In the genomic region with DNA sequence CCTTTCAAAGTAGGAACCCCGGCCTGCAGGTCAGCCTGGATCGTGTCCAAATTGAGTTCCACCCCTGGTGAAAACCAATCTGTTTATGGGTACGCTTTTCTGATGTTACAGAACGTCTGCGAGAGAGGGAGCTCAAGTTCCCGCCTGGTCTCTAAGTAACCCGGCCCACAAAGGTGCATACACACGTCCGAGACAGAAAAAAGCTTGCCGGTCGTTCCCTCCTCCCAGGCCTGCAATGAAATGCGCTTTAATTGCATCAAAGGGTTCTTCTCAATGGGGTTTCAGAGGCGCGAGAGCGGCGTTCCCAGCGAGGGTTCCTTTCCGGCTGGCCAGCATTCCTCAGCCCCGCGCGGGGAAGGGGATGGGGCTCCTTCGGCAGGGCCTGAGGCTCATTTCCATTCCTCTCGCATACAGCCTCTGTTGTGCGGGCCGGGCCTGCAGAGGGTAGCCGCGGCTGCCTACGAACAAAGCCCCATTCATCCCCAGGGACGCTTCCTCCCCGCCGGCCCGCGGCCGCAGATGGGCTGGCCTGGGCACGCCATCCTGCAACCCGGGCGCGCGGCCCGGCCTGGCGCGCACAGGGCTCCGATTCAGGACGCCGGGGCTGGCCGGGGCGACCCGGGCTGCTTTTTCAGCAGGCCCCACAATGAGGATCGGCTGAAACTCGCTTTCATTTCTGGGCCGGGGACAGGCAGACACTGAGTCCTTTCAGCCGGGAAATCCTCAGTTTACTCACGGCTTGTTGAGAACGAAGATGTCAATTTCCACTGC, we compare ENCODE assay signal across 2 cellular contexts.
TF ChIP-seq lines count a peak whose summit lies in the region.

No MANE protein-coding gene starts in this region.

TF ChIP-seq in HEK293, 187 proteins besides CTCF, POLR2A, EP300 and RAD21 (continued from another document and continues in another):
- no peak for TF ChIP-seq PRDM4 (tag by site-specific recombination; IDR thresholded peaks at IDR 0.05)
- no peak for TF ChIP-seq ZNF645 (tag by site-specific recombination; IDR thresholded peaks at IDR 0.05)
- TF ChIP-seq ZNF169 (tag by site-specific recombination; IDR thresholded peaks at IDR 0.05), result no peak
- TF ChIP-seq ZSCAN18 (tag by site-specific recombination; IDR thresholded peaks at IDR 0.05), result no peak
- peak; percentile 77 for TF ChIP-seq ZNF366 (tag by site-specific recombination; conservative IDR thresholded peaks at IDR 0.05)
- peak; percentile 52 for TF ChIP-seq ZBTB8A (tag by site-specific recombination; IDR thresholded peaks at IDR 0.05)
- TF ChIP-seq PRDM2 (tag by site-specific recombination; IDR thresholded peaks at IDR 0.05; ENCODE audit: borderline replicate concordance), result no peak

TF ChIP-seq in WTC11, 78 proteins besides CTCF, POLR2A, EP300 and RAD21 (continued from another document):
- TF ChIP-seq ZSCAN18 (CRISPR knock-in tag; IDR thresholded peaks at IDR 0.05), result no peak
- no peak for TF ChIP-seq ESRRA (CRISPR knock-in tag; IDR thresholded peaks at IDR 0.05; ENCODE audit: borderline replicate concordance)
- TF ChIP-seq, protein P1, sequence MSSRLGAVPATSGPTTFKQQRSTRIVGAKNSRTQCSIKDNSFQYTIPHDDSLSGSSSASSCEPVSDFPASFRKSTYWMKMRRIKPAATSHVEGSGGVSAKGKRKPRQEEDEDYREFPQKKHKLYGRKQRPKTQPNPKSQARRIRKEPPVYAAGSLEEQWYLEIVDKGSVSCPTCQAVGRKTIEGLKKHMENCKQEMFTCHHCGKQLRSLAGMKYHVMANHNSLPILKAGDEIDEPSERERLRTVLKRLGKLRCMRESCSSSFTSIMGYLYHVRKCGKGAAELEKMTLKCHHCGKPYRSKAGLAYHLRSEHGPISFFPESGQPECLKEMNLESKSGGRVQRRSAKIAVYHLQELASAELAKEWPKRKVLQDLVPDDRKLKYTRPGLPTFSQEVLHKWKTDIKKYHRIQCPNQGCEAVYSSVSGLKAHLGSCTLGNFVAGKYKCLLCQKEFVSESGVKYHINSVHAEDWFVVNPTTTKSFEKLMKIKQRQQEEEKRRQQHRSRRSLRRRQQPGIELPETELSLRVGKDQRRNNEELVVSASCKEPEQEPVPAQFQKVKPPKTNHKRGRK (CRISPR knock-in tag; IDR thresholded peaks at IDR 0.05; ENCODE audit: borderline replicate concordance), result no peak
- TF ChIP-seq, protein P2, sequence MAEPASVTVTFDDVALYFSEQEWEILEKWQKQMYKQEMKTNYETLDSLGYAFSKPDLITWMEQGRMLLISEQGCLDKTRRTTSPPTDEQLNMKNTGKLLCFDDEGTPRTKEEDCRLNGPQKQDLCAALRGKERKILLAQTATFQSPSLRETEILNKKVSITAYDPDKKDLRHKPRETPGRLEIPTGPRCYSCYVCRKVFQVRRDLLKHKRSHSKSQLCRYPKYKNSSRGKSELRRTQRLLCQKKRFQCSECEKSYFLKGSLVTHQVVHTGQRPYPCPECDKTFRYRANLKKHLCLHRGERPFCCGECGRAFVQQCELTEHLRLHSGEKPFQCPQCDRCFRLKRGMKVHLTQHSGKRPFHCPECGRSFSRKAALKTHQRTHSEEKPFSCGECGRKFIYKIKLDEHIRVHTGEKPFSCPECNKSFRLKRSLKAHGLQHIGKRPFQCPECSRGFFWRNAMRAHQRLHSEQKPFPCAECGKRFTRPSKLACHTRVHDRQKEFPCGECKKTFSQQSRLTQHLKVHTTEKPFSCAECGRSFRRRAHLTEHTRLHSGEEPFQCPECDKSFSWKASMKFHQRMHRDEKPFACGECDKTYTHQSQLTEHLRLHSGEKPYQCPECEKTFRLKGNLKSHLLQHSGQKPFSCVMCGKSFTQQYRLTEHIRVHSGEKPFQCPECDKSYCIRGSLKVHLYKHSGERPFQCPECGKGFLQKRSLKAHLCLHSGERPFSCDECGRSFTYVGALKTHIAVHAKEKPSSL (CRISPR knock-in tag; conservative IDR thresholded peaks at IDR 0.05), result no peak
- TF ChIP-seq ELF4 (CRISPR knock-in tag; IDR thresholded peaks at IDR 0.05; ENCODE audit: low read depth), result no peak
- TF ChIP-seq IRF1 (CRISPR knock-in tag; IDR thresholded peaks at IDR 0.05), result no peak
- TF ChIP-seq ZNF671 (CRISPR knock-in tag; IDR thresholded peaks at IDR 0.05), result no peak
- TF ChIP-seq, protein P3, sequence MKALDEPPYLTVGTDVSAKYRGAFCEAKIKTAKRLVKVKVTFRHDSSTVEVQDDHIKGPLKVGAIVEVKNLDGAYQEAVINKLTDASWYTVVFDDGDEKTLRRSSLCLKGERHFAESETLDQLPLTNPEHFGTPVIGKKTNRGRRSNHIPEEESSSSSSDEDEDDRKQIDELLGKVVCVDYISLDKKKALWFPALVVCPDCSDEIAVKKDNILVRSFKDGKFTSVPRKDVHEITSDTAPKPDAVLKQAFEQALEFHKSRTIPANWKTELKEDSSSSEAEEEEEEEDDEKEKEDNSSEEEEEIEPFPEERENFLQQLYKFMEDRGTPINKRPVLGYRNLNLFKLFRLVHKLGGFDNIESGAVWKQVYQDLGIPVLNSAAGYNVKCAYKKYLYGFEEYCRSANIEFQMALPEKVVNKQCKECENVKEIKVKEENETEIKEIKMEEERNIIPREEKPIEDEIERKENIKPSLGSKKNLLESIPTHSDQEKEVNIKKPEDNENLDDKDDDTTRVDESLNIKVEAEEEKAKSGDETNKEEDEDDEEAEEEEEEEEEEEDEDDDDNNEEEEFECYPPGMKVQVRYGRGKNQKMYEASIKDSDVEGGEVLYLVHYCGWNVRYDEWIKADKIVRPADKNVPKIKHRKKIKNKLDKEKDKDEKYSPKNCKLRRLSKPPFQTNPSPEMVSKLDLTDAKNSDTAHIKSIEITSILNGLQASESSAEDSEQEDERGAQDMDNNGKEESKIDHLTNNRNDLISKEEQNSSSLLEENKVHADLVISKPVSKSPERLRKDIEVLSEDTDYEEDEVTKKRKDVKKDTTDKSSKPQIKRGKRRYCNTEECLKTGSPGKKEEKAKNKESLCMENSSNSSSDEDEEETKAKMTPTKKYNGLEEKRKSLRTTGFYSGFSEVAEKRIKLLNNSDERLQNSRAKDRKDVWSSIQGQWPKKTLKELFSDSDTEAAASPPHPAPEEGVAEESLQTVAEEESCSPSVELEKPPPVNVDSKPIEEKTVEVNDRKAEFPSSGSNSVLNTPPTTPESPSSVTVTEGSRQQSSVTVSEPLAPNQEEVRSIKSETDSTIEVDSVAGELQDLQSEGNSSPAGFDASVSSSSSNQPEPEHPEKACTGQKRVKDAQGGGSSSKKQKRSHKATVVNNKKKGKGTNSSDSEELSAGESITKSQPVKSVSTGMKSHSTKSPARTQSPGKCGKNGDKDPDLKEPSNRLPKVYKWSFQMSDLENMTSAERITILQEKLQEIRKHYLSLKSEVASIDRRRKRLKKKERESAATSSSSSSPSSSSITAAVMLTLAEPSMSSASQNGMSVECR (CRISPR knock-in tag; IDR thresholded peaks at IDR 0.05; ENCODE audit: borderline replicate concordance), result no peak
- TF ChIP-seq FOXJ3 (CRISPR knock-in tag; IDR thresholded peaks at IDR 0.05; ENCODE audit: borderline replicate concordance), result no peak
- no peak for TF ChIP-seq SMAD3 (CRISPR knock-in tag; IDR thresholded peaks at IDR 0.05; ENCODE audit: borderline replicate concordance)
- TF ChIP-seq NR1H2 (CRISPR knock-in tag; IDR thresholded peaks at IDR 0.05), result no peak
- TF ChIP-seq RORB (CRISPR knock-in tag; IDR thresholded peaks at IDR 0.05), result no peak
- TF ChIP-seq ETV6 (CRISPR knock-in tag; IDR thresholded peaks at IDR 0.05), result peak; percentile 45; the same call in 1 of the 2 replicates
- no peak for TF ChIP-seq JUN (CRISPR knock-in tag; IDR thresholded peaks at IDR 0.05)
- no peak for TF ChIP-seq NFYB (CRISPR knock-in tag; conservative IDR thresholded peaks at IDR 0.05; ENCODE audit: low read depth)
- TF ChIP-seq CBFB (CRISPR knock-in tag; IDR thresholded peaks at IDR 0.05; ENCODE audit: low read depth), result no peak
- peak; percentile 70; the same call in 1 of the 2 replicates for TF ChIP-seq FOXP4 (CRISPR knock-in tag; IDR thresholded peaks at IDR 0.05)
- TF ChIP-seq ATF3 (CRISPR knock-in tag; conservative IDR thresholded peaks at IDR 0.05), result no peak
- no peak for TF ChIP-seq GABPB1 (CRISPR knock-in tag; IDR thresholded peaks at IDR 0.05)
- TF ChIP-seq MXD4 (CRISPR knock-in tag; IDR thresholded peaks at IDR 0.05; ENCODE audit: borderline replicate concordance), result no peak
- no peak for TF ChIP-seq AR (CRISPR knock-in tag; IDR thresholded peaks at IDR 0.05)
